ENCODE assay signal across 13 cellular contexts in the genomic region with DNA sequence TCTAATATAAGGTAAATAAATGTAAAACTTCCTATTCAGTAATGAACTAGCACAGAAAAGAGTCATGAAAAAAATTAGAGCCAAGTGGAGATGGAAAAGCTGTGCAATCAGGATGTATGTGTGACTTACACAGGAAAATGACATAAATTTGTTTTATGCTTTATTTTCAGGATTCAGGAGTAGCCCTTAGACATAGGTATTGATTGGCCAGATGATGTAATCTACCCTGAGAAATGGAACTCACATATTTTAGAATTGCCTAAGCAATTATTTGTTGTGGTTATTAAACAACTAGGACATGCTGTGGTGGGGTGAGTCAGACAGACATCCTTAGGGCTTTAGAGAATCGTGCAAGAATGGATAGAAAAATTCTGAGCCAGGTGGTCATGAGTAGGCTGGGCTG.
A peak's percentile ranks its signal among the peaks of the same experiment; 100 is the strongest.
DNase-seq lines count a peak whose midpoint lies in the region; ATAC-seq and TF ChIP-seq lines count a peak whose summit lies in the region.
"Had no signal": no experiment of that assay in that cellular context is flagged by ENCODE, and none has a peak within 500 bp of the region (broad histone marks: within the 10 kb centered on the region; RNA-seq: fewer than 3 reads in every experiment).

No MANE protein-coding gene starts in this region.

- in situ Hi-C loops in SK-MEL-5 (cut with HindIII; ENCODE audit: low pct_unique_long_range_greater_than_20kb, low sequenced_read_pairs), result loop anchor here (25.0 kb wide), 1 partner anchor 93 kb away; no protein-coding TSS in a partner anchor

- no peak for TF ChIP-seq CTCF in fibroblast of pulmonary artery (IDR thresholded peaks at IDR 0.05; ENCODE audit: low read length, missing control alignments)

- no peak for ATAC-seq in HG03025 (IDR thresholded peaks at IDR 0.05; ENCODE audit: low FRiP score, unreplicated experiment)
- ATAC-seq: activated CD4-positive, CD25-positive, alpha-beta regulatory T cell treated with anti-CD3 and anti-CD28 coated beads, Interleukin-2, amount 50 U/mL, for 24 hours; stimulated activated effector memory CD8-positive, alpha-beta T cell treated with anti-CD3 and anti-CD28 coated beads, Interleukin-12 subunit alpha, Interleukin-12 subunit beta, amount 100 ng/mL, for 72 hours had no signal

- DNase-seq in NCI-H2171 treated with DMSO at 0.1 percent for 48 hours (lab: John Stamatoyannopoulos, UW) (peak; percentile 59), NCI-H2171 (lab: John Stamatoyannopoulos, UW) (no peak), SK-MEL-5 (ENCODE audit: low read depth, low spot score) (peak; percentile 45), fibroblast of pulmonary artery (ENCODE audit: low read depth) (peak; percentile 93), stromal cell of bone marrow (ENCODE audit: low read depth) (peak; percentile 48), NCI-H1105 treated with DMSO at 0.1 percent for 48 hours (lab: John Stamatoyannopoulos, UW) (no peak)
- DNase-seq in activated CD4-positive, CD25-positive, alpha-beta regulatory T cell treated with anti-CD3 and anti-CD28 coated beads, Interleukin-2, amount 50 U/mL, for 72 hours, result no peak
- DNase-seq: activated naive CD4-positive, alpha-beta T cell treated with anti-CD3 and anti-CD28 coated beads, Interleukin-2, amount 50 U/mL, for 16 hours; mesendoderm; NCI-H1092 had no signal

- no peak overlapping the region for H3K4me3 ChIP-seq in fibroblast of pulmonary artery (replicated peaks; ENCODE audit: low read depth, low read length)

Comparison
In these comparisons a context has a peak if more than half of its experiments do, and no peak if none do; other contexts are left out.
1. DNase-seq: peak in NCI-H2171 treated with DMSO at 0.1 percent for 48 hours (single experiment), SK-MEL-5 (single experiment), fibroblast of pulmonary artery (single experiment) and stromal cell of bone marrow (single experiment); none in NCI-H2171 (single experiment), activated CD4-positive, CD25-positive, alpha-beta regulatory T cell treated with anti-CD3 and anti-CD28 coated beads, Interleukin-2, amount 50 U/mL, for 72 hours (single experiment) and NCI-H1105 treated with DMSO at 0.1 percent for 48 hours (single experiment).